In the genomic region with DNA sequence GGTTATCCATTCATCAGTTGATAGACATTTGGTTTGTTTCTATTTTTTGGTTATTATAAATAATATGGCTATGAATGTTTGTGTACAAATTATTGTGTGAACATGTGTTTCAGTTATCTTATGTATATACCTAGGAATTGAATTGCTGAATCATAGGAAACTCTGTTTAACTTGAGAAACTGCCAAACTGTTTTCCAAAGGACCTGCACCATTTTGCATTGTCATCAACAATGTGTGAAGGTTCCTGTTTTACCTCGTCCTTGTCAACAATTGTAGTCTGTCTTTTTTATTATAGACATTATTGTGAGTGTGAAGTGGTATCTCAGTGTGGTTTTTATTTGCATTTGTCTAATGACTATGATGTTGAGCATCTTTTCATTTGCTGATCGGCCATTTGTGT, we compare ENCODE assay signal across 20 cellular contexts.
"Had no signal": no experiment of that assay in that cellular context is flagged by ENCODE, and none has a peak within 500 bp of the region (broad histone marks: within the 10 kb centered on the region; RNA-seq: fewer than 3 reads in every experiment).

No MANE protein-coding gene starts in this region.

- H3K27me3 ChIP-seq: adrenal gland, ovary had no signal

- H3K4me3 Mint-ChIP-seq: activated T-helper 1 cell treated with anti-CD3 and anti-CD28 coated beads, Interleukin-12 subunit alpha, Interleukin-12 subunit beta, Interleukin-2, Interleukin-4 antibody, amounts not matched to agents 30 ng/mL and 10 ng/mL and 1 ng/mL, durations not matched to agents 14 hours and 24 hours and 36 hours; effector memory CD8-positive, alpha-beta T cell; naive thymus-derived CD4-positive, alpha-beta T cell; stimulated activated naive CD8-positive, alpha-beta T cell treated with anti-CD3 and anti-CD28 coated beads, Interleukin-15, amount 100 ng/mL, for 72 hours; type B pancreatic cell had no signal

- H3K9me3 ChIP-seq: ovary had no signal

- H3K27ac ChIP-seq: adrenal gland, ovary, psoas muscle, VCaP had no signal

- ATAC-seq: activated naive CD4-positive, alpha-beta T cell treated with anti-CD3 and anti-CD28 coated beads, Interleukin-2, amount 50 U/mL, for 72 hours; effector memory CD8-positive, alpha-beta T cell; naive thymus-derived CD4-positive, alpha-beta T cell; psoas muscle; right cardiac atrium; stimulated activated naive CD8-positive, alpha-beta T cell treated with anti-CD3 and anti-CD28 coated beads, Interleukin-15, amount 100 ng/mL, for 72 hours had no signal

- H3K4me3 ChIP-seq: adrenal gland, ovary, psoas muscle had no signal

- H3K27me3 Mint-ChIP-seq: effector memory CD8-positive, alpha-beta T cell; naive thymus-derived CD4-positive, alpha-beta T cell; stimulated activated naive CD8-positive, alpha-beta T cell treated with anti-CD3 and anti-CD28 coated beads, Interleukin-15, amount 100 ng/mL, for 72 hours; type B pancreatic cell had no signal

- DNase-seq: activated CD4-positive, alpha-beta T cell treated with anti-CD3 and anti-CD28 coated beads for 1 hour; activated gamma-delta T cell treated with Interleukin-2 at 50 U/mL for 16 hours; adrenal gland; effector memory CD8-positive, alpha-beta T cell; foreskin fibroblast; mesenchymal stem cell; naive thymus-derived CD4-positive, alpha-beta T cell; ovary; psoas muscle; right cardiac atrium; small intestine; stimulated activated CD4-positive, alpha-beta T cell treated with anti-CD3 and anti-CD28 coated beads, Interleukin-15, amount 100 ng/mL, for 24 hours; stimulated activated CD4-positive, alpha-beta T cell treated with anti-CD3 and anti-CD28 coated beads, Interleukin-4, amount 100 ng/mL, for 1 hour; stimulated activated naive CD8-positive, alpha-beta T cell treated with anti-CD3 and anti-CD28 coated beads, Interleukin-15, amount 100 ng/mL, for 72 hours; T-helper 1 cell; T1000 had no signal

- H3K36me3 ChIP-seq: ovary had no signal

- H3K4me1 ChIP-seq: psoas muscle had no signal

- H3K27ac Mint-ChIP-seq: activated naive CD4-positive, alpha-beta T cell treated with anti-CD3 and anti-CD28 coated beads, Interleukin-2, amount 50 U/mL, for 72 hours; activated T-helper 1 cell treated with anti-CD3 and anti-CD28 coated beads, Interleukin-12 subunit alpha, Interleukin-12 subunit beta, Interleukin-2, Interleukin-4 antibody, amounts not matched to agents 30 ng/mL and 10 ng/mL and 1 ng/mL, durations not matched to agents 14 hours and 24 hours and 36 hours; effector memory CD8-positive, alpha-beta T cell; naive thymus-derived CD4-positive, alpha-beta T cell; stimulated activated naive CD8-positive, alpha-beta T cell treated with anti-CD3 and anti-CD28 coated beads, Interleukin-15, amount 100 ng/mL, for 72 hours; type B pancreatic cell had no signal
